Comparison of ENCODE assay signal across 22 cellular contexts in the genomic region with DNA sequence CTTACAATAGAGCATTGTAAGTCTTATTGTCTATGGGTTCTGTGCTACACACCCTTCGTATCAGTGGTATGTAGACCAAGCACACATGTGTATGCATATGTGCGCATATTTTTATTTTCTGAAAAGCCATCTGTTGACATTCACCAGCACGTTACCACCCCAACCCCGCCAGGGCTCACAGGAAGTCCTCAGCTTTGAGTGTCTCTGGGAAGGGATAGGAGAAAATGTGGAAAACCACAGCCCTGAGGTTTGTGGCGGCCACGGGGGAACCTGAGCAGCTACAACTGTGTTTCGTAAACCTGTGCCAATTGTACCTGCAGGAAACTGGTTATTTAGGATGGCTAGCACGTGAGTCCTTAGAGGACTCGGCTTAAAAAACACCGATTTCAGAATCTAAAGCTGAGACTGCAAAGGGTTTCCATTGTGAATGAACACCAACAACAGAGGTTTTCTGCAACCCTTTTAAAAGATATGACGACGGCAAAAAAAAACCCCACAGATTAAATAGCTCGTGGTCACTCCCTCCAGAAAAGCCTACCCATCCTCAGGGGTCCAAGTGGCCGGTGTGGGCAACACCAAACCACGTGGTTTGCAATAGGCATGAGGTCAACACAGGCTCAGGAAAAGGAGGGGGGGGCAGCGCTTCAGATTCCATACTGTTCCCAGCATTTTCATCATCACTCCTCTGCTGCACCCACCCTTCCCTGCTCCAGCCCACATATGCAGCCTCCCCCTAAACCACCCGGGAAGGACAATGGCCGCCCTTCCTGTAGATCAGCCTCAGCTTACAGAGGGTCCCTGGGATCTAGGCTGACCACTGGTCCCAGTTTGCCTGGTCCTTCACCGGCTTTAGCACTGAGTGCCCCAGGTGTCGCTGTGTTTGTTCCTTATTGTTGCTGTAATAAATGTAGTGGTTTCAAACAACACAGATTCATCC.
DNase-seq lines count a peak whose midpoint lies in the region; ATAC-seq, FAIRE-seq and TF ChIP-seq lines count a peak whose summit lies in the region.
"Had no signal": no experiment of that assay in that cellular context is flagged by ENCODE, and none has a peak within 500 bp of the region (broad histone marks: within the 10 kb centered on the region; RNA-seq: fewer than 3 reads in every experiment).

No MANE protein-coding gene starts in this region.

- H3F3A ChIP-seq in neural progenitor cell (ENCODE audit: low read depth) = no peaks in the 10 kb centered on the region

- H3K36me3 Mint-ChIP-seq in neural progenitor cell = no peaks in the 10 kb centered on the region

- H3K4me3 ChIP-seq in HepG2 (replicated peaks in 1 of 3; ENCODE audit: insufficient read depth in 1 of 3, low read depth in 2 of 3, low read length in 3 of 3) = no peak overlapping the region
- no peak overlapping the region for H3K4me3 ChIP-seq in right lobe of liver
- no peak overlapping the region for H3K4me3 ChIP-seq in Jurkat, Clone E6-1 (ENCODE audit: low read length)
- no peak overlapping the region for H3K4me3 ChIP-seq in neural progenitor cell
- H3K4me3 ChIP-seq in left ventricle myocardium inferior = no peak overlapping the region
- H3K4me3 ChIP-seq: K562, MG63, PC-9 had no signal

- no peaks in the 10 kb centered on the region for H3K4me1 ChIP-seq in HepG2 (ENCODE audit: insufficient read depth, low read length)
- no peaks in the 10 kb centered on the region for H3K4me1 ChIP-seq in right lobe of liver
- no peaks in the 10 kb centered on the region for H3K4me1 ChIP-seq in neural progenitor cell
- H3K4me1 ChIP-seq in left ventricle myocardium inferior = no peaks in the 10 kb centered on the region

- H3K9me3 Mint-ChIP-seq in neural progenitor cell = no peaks in the 10 kb centered on the region

- peaks cover 6 to 47% of the 10 kb centered on the region in 2 experiments; a peak in 4 of 5 replicates for H3K27me3 ChIP-seq in HepG2 (ENCODE audit: control insufficient read depth in 1 of 2, insufficient read depth in 2 of 2, low read length in 2 of 2)
- H3K27me3 ChIP-seq in right lobe of liver = no peaks in the 10 kb centered on the region
- H3K27me3 ChIP-seq in neural progenitor cell = peaks cover 3% of the 10 kb centered on the region
- peaks cover 64% of the 10 kb centered on the region for H3K27me3 ChIP-seq in left ventricle myocardium inferior (ENCODE audit: low read depth)

- H4K20me1 ChIP-seq in HepG2 (ENCODE audit: insufficient read depth, low read length) (no peaks in the 10 kb centered on the region), neural progenitor cell (ENCODE audit: low read depth) (no peaks in the 10 kb centered on the region)

- H3K9me3 ChIP-seq in HepG2 (ENCODE audit: low read length) (no peaks in the 10 kb centered on the region), right lobe of liver (no peaks in the 10 kb centered on the region), neural progenitor cell (ENCODE audit: low read depth) (no peaks in the 10 kb centered on the region), left ventricle myocardium inferior (replicated peaks) (no peaks in the 10 kb centered on the region)
- H3K9me3 ChIP-seq: MG63 had no signal

- intact Hi-C loops in HepG2 (cut with micrococcal nuclease; ENCODE audit: unreplicated experiment) = no loop called here
- intact Hi-C loops in right lobe of liver (cut with DNase I) = no loop called here
- intact Hi-C loops in left ventricle myocardium inferior (cut with micrococcal nuclease) = no loop called here

- no peak for TF ChIP-seq EP300 in HepG2 (IDR thresholded peaks at IDR 0.05; ENCODE audit: low read depth in 2 of 2, low read length in 2 of 2)
- TF ChIP-seq EP300 in HepG2 (CRISPR knock-in tag; IDR thresholded peaks at IDR 0.05; ENCODE audit: borderline replicate concordance) = no peak

- no peak for TF ChIP-seq RAD21 in HepG2 (CRISPR knock-in tag; IDR thresholded peaks at IDR 0.05)

- H3K4me1 Mint-ChIP-seq in neural progenitor cell = peaks cover 2% of the 10 kb centered on the region
- H3K4me1 Mint-ChIP-seq: B cell had no signal

- in situ Hi-C loops in HepG2 (cut with HindIII; ENCODE audit: extremely low pct_ligation_motif_present, low pct_unique_long_range_greater_than_20kb) = no loop called here

- POLR2A ChIA-PET in HepG2 (lab: Yijun Ruan, JAX) = no interaction called here

- CTCF ChIA-PET in HepG2 (lab: Yijun Ruan, JAX; ENCODE audit: low intra/inter-chr PET ratio, low total read pairs) = no interaction called here

- no TSS peak for BruUV-seq in HepG2 (replicated peaks; lab: Mats Ljungman, UMichigan)

- H3K27ac Mint-ChIP-seq in neural progenitor cell = no peak overlapping the region
- H3K27ac Mint-ChIP-seq: B cell had no signal

- H3K27ac ChIP-seq in HepG2 (ENCODE audit: extremely low read length, insufficient read depth, low read length) (no peak overlapping the region), right lobe of liver (no peak overlapping the region), neural progenitor cell (no peak overlapping the region), left ventricle myocardium inferior (replicated peaks) (no peak overlapping the region)
- H3K27ac ChIP-seq: HL-60, PC-9 had no signal

- DNase-seq in HepG2 (ENCODE audit: low spot score) = no peak
- no peak for DNase-seq in right lobe of liver
- DNase-seq in Jurkat, Clone E6-1 (ENCODE audit: low read depth, low spot score) = peak; percentile 30
- no peak for DNase-seq in neural progenitor cell (ENCODE audit: low spot score)
- no peak for DNase-seq in MV-4-11 (lab: John Stamatoyannopoulos, UW)
- no peak for DNase-seq in left ventricle myocardium inferior
- DNase-seq in 8988T = no peak
- DNase-seq: DMS79, EL, GF-D8, GOT3, MG63, NCI-H2029, NCI-H446, NCI-H524 treated with DMSO at 0.1 percent for 48 hours, Right ventricle myocardium superior had no signal

- H3K9ac ChIP-seq in HepG2 (ENCODE audit: insufficient read depth, low read depth, low read length) (no peak overlapping the region), neural progenitor cell (no peak overlapping the region)

- H3K4me2 ChIP-seq in HepG2 (ENCODE audit: low read depth, low read length) (no peak overlapping the region), neural progenitor cell (no peak overlapping the region)
- H3K4me2 ChIP-seq: PC-9 had no signal

- no peak overlapping the region for H3K4me3 Mint-ChIP-seq in neural progenitor cell
- H3K4me3 Mint-ChIP-seq: B cell had no signal

- ATAC-seq in HepG2 = no peak
- no peak for ATAC-seq in right lobe of liver
- ATAC-seq: HCT116, K562 had no signal

- no peaks in the 10 kb centered on the region for H3K36me3 ChIP-seq in HepG2 (replicated peaks in 1 of 2; ENCODE audit: control insufficient read depth in 1 of 2, insufficient read depth in 2 of 2, low read length in 2 of 2)
- H3K36me3 ChIP-seq in right lobe of liver = no peaks in the 10 kb centered on the region
- H3K36me3 ChIP-seq in neural progenitor cell = no peaks in the 10 kb centered on the region
- no peaks in the 10 kb centered on the region for H3K36me3 ChIP-seq in left ventricle myocardium inferior
- H3K36me3 ChIP-seq: MG63 had no signal

- no peak for FAIRE-seq in HepG2 (lab: Jason Lieb, UNC)
- FAIRE-seq: GM12891, K562 had no signal

- H2AFZ ChIP-seq in HepG2 (ENCODE audit: low read length) (no peak overlapping the region), neural progenitor cell (replicated peaks) (peak overlapping the region; percentile 34)
- H2AFZ ChIP-seq: PC-9 had no signal

- TF ChIP-seq POLR2A in HepG2 (IDR thresholded peaks at IDR 0.05; ENCODE audit: insufficient read depth in 1 of 2, low read depth in 2 of 2, low read length in 2 of 2) (no peak), right lobe of liver (IDR thresholded peaks at IDR 0.05) (no peak)

- H3K79me2 ChIP-seq in HepG2 (ENCODE audit: insufficient read depth, low read length) (no peaks in the 10 kb centered on the region), neural progenitor cell (ENCODE audit: low read depth) (no peaks in the 10 kb centered on the region)

- TF ChIP-seq CTCF in HepG2 (CRISPR knock-in tag; IDR thresholded peaks at IDR 0.05) (no peak), right lobe of liver (IDR thresholded peaks at IDR 0.05) (no peak), neural progenitor cell (IDR thresholded peaks at IDR 0.05) (no peak), left ventricle myocardium inferior (IDR thresholded peaks at IDR 0.05; ENCODE audit: borderline replicate concordance) (no peak)

- peaks cover 2% of the 10 kb centered on the region for H3K27me3 Mint-ChIP-seq in neural progenitor cell (ENCODE audit: insufficient read depth, low read depth)

- 29% methylated on average over 20 of the region's 20 CpGs for WGBS in HepG2 (ENCODE audit: low lambda C conversion rate)
- WGBS in right lobe of liver (ENCODE audit: insufficient coverage, low coverage, low lambda C conversion rate, missing lambda C conversion rate) = 54% methylated on average over 18 of the region's 20 CpGs

TF ChIP-seq in HepG2, 621 proteins besides CTCF, POLR2A, EP300 and RAD21:
- TF ChIP-seq, protein P1, sequence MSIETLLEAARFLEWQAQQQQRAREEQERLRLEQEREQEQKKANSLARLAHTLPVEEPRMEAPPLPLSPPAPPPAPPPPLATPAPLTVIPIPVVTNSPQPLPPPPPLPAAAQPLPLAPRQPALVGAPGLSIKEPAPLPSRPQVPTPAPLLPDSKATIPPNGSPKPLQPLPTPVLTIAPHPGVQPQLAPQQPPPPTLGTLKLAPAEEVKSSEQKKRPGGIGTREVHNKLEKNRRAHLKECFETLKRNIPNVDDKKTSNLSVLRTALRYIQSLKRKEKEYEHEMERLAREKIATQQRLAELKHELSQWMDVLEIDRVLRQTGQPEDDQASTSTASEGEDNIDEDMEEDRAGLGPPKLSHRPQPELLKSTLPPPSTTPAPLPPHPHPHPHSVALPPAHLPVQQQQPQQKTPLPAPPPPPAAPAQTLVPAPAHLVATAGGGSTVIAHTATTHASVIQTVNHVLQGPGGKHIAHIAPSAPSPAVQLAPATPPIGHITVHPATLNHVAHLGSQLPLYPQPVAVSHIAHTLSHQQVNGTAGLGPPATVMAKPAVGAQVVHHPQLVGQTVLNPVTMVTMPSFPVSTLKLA (IDR thresholded peaks at IDR 0.05) = peak; percentile 58
- no peak for TF ChIP-seq SOX6 (IDR thresholded peaks at IDR 0.05)
- TF ChIP-seq SOX6 (CRISPR knock-in tag; IDR thresholded peaks at IDR 0.05) = no peak
